Comparison of ENCODE assay signal across 17 cellular contexts in the genomic region with DNA sequence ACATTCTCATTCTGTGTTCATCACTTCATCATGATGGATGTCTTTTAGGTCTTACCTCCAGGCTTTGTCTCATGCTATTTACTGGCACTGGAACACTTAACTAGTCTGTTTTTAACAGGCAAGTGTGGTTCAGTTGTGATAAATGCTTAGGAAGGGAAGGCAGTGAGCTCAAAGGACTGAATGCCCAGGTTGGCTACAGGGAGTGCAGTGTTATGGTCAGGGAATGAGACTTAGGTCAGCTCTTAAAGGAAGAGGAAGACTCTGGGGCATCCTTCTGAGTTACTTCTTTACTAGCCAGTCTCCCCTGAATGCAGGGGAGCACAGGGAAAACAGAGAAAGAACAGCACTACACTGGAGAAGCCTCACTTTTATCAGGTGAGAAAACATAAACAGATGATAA.
DNase-seq lines count a peak whose midpoint lies in the region; ATAC-seq and TF ChIP-seq lines count a peak whose summit lies in the region.
"Had no signal": no experiment of that assay in that cellular context is flagged by ENCODE, and none has a peak within 500 bp of the region (broad histone marks: within the 10 kb centered on the region; RNA-seq: fewer than 3 reads in every experiment).

No MANE protein-coding gene starts in this region.

- peaks cover 72% of the 10 kb centered on the region for H3K4me1 Mint-ChIP-seq in activated T-helper 2 cell treated with anti-CD3 and anti-CD28 coated beads, Interferon-gamma antibody, Interleukin-2, Interleukin-4, amounts not matched to agents 10 μg/mL and 5 μg/mL and 100 μg/mL, durations not matched to agents 14 hours and 24 hours and 36 hours (ENCODE audit: low read depth)

- peaks cover 0 to 87% (median 56%) of the 10 kb centered on the region in 9 donors for H3K36me3 ChIP-seq in heart left ventricle
- peaks cover 62% of the 10 kb centered on the region for H3K36me3 ChIP-seq in mesodermal cell (ENCODE audit: control insufficient read depth, insufficient read depth, low read length)
- peaks cover 0 to 49% (median 20%) of the 10 kb centered on the region in 4 donors for H3K36me3 ChIP-seq in transverse colon

- no peak overlapping the region for H3K4me3 Mint-ChIP-seq in activated T-helper 2 cell treated with anti-CD3 and anti-CD28 coated beads, Interferon-gamma antibody, Interleukin-2, Interleukin-4, amounts not matched to agents 10 μg/mL and 5 μg/mL and 100 μg/mL, durations not matched to agents 14 hours and 24 hours and 36 hours (ENCODE audit: low read depth)

- H3K27me3 ChIP-seq in heart left ventricle (no peaks in the 10 kb centered on the region), transverse colon (no peaks in the 10 kb centered on the region)
- H3K27me3 ChIP-seq: esophagus squamous epithelium, SJSA1, upper lobe of left lung had no signal

- TF ChIP-seq EP300 in transverse colon (IDR thresholded peaks at IDR 0.05; ENCODE audit: low read depth) = no peak

- TF ChIP-seq CTCF in heart left ventricle (IDR thresholded peaks at IDR 0.05) = no peak
- no peak for TF ChIP-seq CTCF in transverse colon (IDR thresholded peaks at IDR 0.05)

- in situ Hi-C loops in transverse colon (cut with MboI; ENCODE audit: low pct_ligation_motif_present in 1 of 4, low pct_unique_long_range_greater_than_20kb in 1 of 4, low sequenced_read_pairs in 3 of 4) = loop anchor here in 2 of 4 donors (10.0 to 25.0 kb wide), 2 partner anchors 54 to 167 kb away; no protein-coding TSS in a partner anchor

- intact Hi-C loops in heart left ventricle (cut with DNase I) = loop anchor here in 1 of 10 donors (10.0 kb wide), 1 partner anchor 64 kb away; no protein-coding TSS in a partner anchor
- intact Hi-C loops in Right ventricle myocardium superior (cut with DNase I) = no loop called here
- intact Hi-C loops in activated T-helper 2 cell treated with anti-CD3 and anti-CD28 coated beads, Interferon-gamma antibody, Interleukin-2, Interleukin-4, amounts not matched to agents 10 μg/mL and 5 μg/mL and 100 μg/mL, durations not matched to agents 14 hours and 24 hours and 36 hours (cut with micrococcal nuclease) = no loop called here
- intact Hi-C loops in transverse colon (cut with DNase I; ENCODE audit: low total_unique reads) = no loop called here

- H3K27ac Mint-ChIP-seq in activated T-helper 2 cell treated with anti-CD3 and anti-CD28 coated beads, Interferon-gamma antibody, Interleukin-2, Interleukin-4, amounts not matched to agents 10 μg/mL and 5 μg/mL and 100 μg/mL, durations not matched to agents 14 hours and 24 hours and 36 hours = peak overlapping the region; percentile 29

- H3K9me3 ChIP-seq in heart left ventricle (no peaks in the 10 kb centered on the region), mesodermal cell (ENCODE audit: control insufficient read depth, low read length) (no peaks in the 10 kb centered on the region), transverse colon (no peaks in the 10 kb centered on the region)
- H3K9me3 ChIP-seq: esophagus squamous epithelium, SJSA1, upper lobe of left lung had no signal

- TF ChIP-seq POLR2A in heart left ventricle (IDR thresholded peaks at IDR 0.05) = no peak
- no peak for TF ChIP-seq POLR2A in transverse colon (IDR thresholded peaks at IDR 0.05)

- H3K27me3 Mint-ChIP-seq in activated T-helper 2 cell treated with anti-CD3 and anti-CD28 coated beads, Interferon-gamma antibody, Interleukin-2, Interleukin-4, amounts not matched to agents 10 μg/mL and 5 μg/mL and 100 μg/mL, durations not matched to agents 14 hours and 24 hours and 36 hours (ENCODE audit: low read depth) = no peaks in the 10 kb centered on the region

- no peak overlapping the region for H3K4me3 ChIP-seq in heart left ventricle
- H3K4me3 ChIP-seq in mesodermal cell (ENCODE audit: extremely low read depth, insufficient read depth, low read length, poor library complexity, severe bottlenecking) = no peak overlapping the region
- H3K4me3 ChIP-seq in transverse colon = no peak overlapping the region
- H3K4me3 ChIP-seq: coronary artery, esophagus squamous epithelium, SJSA1, upper lobe of left lung had no signal

- H3K36me3 Mint-ChIP-seq in activated T-helper 2 cell treated with anti-CD3 and anti-CD28 coated beads, Interferon-gamma antibody, Interleukin-2, Interleukin-4, amounts not matched to agents 10 μg/mL and 5 μg/mL and 100 μg/mL, durations not matched to agents 14 hours and 24 hours and 36 hours (ENCODE audit: low read depth) = peaks cover 86% of the 10 kb centered on the region

- ATAC-seq in heart left ventricle (no peak), Right ventricle myocardium superior (ENCODE audit: poor library complexity) (no peak), GM18858 (IDR thresholded peaks at IDR 0.05; ENCODE audit: unreplicated experiment) (no peak)
- ATAC-seq: left cardiac atrium had no signal

- H3K4me1 ChIP-seq in heart left ventricle (peaks cover 3 to 89% (median 60%) of the 10 kb centered on the region in 12 donors), mesodermal cell (ENCODE audit: control insufficient read depth, insufficient read depth, low read length, poor library complexity, severe bottlenecking) (peaks cover 35% of the 10 kb centered on the region), transverse colon (peaks cover 17 to 51% (median 40%) of the 10 kb centered on the region in 4 donors)

- peak overlapping the region in 7 of 12 donors; percentile 15 to 81 (median 61) for H3K27ac ChIP-seq in heart left ventricle
- peak overlapping the region; percentile 23 for H3K27ac ChIP-seq in mesodermal cell (ENCODE audit: low read depth, low read length, severe bottlenecking)
- H3K27ac ChIP-seq in transverse colon = peak overlapping the region; percentile 4 to 78 (median 60)
- H3K27ac ChIP-seq: SJSA1 had no signal

- DNase-seq in heart left ventricle = no peak
- DNase-seq in Right ventricle myocardium superior = no peak
- DNase-seq in activated T-helper 2 cell treated with anti-CD3 and anti-CD28 coated beads, Interferon-gamma antibody, Interleukin-2, Interleukin-4, amounts not matched to agents 10 μg/mL and 5 μg/mL and 100 μg/mL, durations not matched to agents 14 hours and 24 hours and 36 hours (ENCODE audit: low spot score) = no peak
- no peak for DNase-seq in transverse colon
- DNase-seq in NCI-H82 treated with DMSO at 0.1 percent for 48 hours (lab: John Stamatoyannopoulos, UW; ENCODE audit: unreplicated experiment) = no peak
- DNase-seq in NCI-H774 (lab: John Stamatoyannopoulos, UW) = no peak
- DNase-seq: aorta; DMS153; esophagus squamous epithelium; KBM-7; left cardiac atrium; stimulated activated CD4-positive, alpha-beta T cell treated with anti-CD3 and anti-CD28 coated beads, Interleukin-1b, Interleukin-23, amount 100 ng/mL, for 48 hours; upper lobe of left lung had no signal

- H3K9me3 Mint-ChIP-seq in activated T-helper 2 cell treated with anti-CD3 and anti-CD28 coated beads, Interferon-gamma antibody, Interleukin-2, Interleukin-4, amounts not matched to agents 10 μg/mL and 5 μg/mL and 100 μg/mL, durations not matched to agents 14 hours and 24 hours and 36 hours = no peaks in the 10 kb centered on the region
